ENCODE assay signal across 20 cellular contexts in the genomic region with DNA sequence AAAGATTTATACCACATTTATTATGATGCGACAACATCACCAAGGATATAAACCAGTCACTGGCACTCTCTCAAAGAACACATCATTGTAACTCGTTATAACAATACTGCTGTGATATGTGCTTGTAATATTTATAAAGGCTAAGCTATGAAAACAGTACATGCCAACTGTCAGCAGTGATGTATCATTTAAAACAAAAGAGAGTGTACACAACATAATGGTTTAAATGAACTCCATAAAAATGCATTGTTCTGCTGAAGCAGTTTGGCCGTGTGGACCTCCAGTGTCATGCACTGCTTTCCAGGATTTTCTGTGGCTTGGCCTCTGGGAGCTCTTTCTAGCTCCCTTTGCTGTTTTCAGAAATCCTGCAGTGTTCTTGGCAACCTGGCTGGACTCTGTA.
DNase-seq lines count a peak whose midpoint lies in the region; ATAC-seq and TF ChIP-seq lines count a peak whose summit lies in the region.
"Had no signal": no experiment of that assay in that cellular context is flagged by ENCODE, and none has a peak within 500 bp of the region (broad histone marks: within the 10 kb centered on the region; RNA-seq: fewer than 3 reads in every experiment).

No MANE protein-coding gene starts in this region.

- H3K4me1 Mint-ChIP-seq in activated T-helper 17 cell treated with anti-CD3 and anti-CD28 coated beads, Interleukin-2, amount 50 U/mL, for 72 hours: no peaks in the 10 kb centered on the region

- H3K27me3 Mint-ChIP-seq in activated T-helper 17 cell treated with anti-CD3 and anti-CD28 coated beads, Interleukin-2, amount 50 U/mL, for 72 hours: peaks cover 31% of the 10 kb centered on the region

- H3K9me3 Mint-ChIP-seq in activated T-helper 17 cell treated with anti-CD3 and anti-CD28 coated beads, Interleukin-2, amount 50 U/mL, for 72 hours: no peaks in the 10 kb centered on the region
- H3K9me3 Mint-ChIP-seq: activated naive CD4-positive, alpha-beta T cell treated with anti-CD3 and anti-CD28 coated beads, Interleukin-2, amount 50 U/mL, for 72 hours had no signal

- no peak overlapping the region for H3K4me3 ChIP-seq in fibroblast of pulmonary artery (replicated peaks; ENCODE audit: low read depth, low read length)
- H3K4me3 ChIP-seq: A549, colonic mucosa, gastrocnemius medialis, left lung, neural progenitor cell, SK-N-MC had no signal

- H3K4me3 Mint-ChIP-seq in activated T-helper 17 cell treated with anti-CD3 and anti-CD28 coated beads, Interleukin-2, amount 50 U/mL, for 72 hours: no peak overlapping the region
- H3K4me3 Mint-ChIP-seq: neural progenitor cell had no signal

- peak; percentile 17 for DNase-seq in NCI-H748 (lab: John Stamatoyannopoulos, UW; ENCODE audit: unreplicated experiment)
- no peak for DNase-seq in NCI-H748 treated with DMSO at 0.1 percent for 48 hours (lab: John Stamatoyannopoulos, UW)
- peak; percentile 74 for DNase-seq in NCI-H69 (lab: John Stamatoyannopoulos, UW)
- DNase-seq in fibroblast of pulmonary artery (ENCODE audit: low read depth): peak; percentile 67
- no peak for DNase-seq in DMS114 treated with DMSO at 0.1 percent for 48 hours (lab: John Stamatoyannopoulos, UW; ENCODE audit: unreplicated experiment)
- DNase-seq: brain microvascular endothelial cell; colonic mucosa; gastrocnemius medialis; left lung; NCI-H226; stimulated activated CD4-positive, alpha-beta T cell treated with anti-CD3 and anti-CD28 coated beads, Interleukin-4, amount 100 ng/mL, for 24 hours; T-helper 9 cell had no signal

- TF ChIP-seq CTCF in fibroblast of pulmonary artery (IDR thresholded peaks at IDR 0.05; ENCODE audit: low read length, missing control alignments): no peak

- H3K36me3 Mint-ChIP-seq in activated T-helper 17 cell treated with anti-CD3 and anti-CD28 coated beads, Interleukin-2, amount 50 U/mL, for 72 hours (ENCODE audit: low read depth): no peaks in the 10 kb centered on the region
- H3K36me3 Mint-ChIP-seq: activated naive CD4-positive, alpha-beta T cell treated with anti-CD3 and anti-CD28 coated beads, Interleukin-2, amount 50 U/mL, for 72 hours had no signal

- H3K27ac Mint-ChIP-seq in activated T-helper 17 cell treated with anti-CD3 and anti-CD28 coated beads, Interleukin-2, amount 50 U/mL, for 72 hours: no peak overlapping the region
- H3K27ac Mint-ChIP-seq: activated naive CD4-positive, alpha-beta T cell treated with anti-CD3 and anti-CD28 coated beads, Interleukin-2, amount 50 U/mL, for 72 hours; neural progenitor cell had no signal

- ATAC-seq in activated T-helper 17 cell treated with anti-CD3 and anti-CD28 coated beads, Interleukin-2, amount 50 U/mL, for 72 hours (replicated peaks): no peak
- no peak for ATAC-seq in HG03159 (IDR thresholded peaks at IDR 0.05; ENCODE audit: unreplicated experiment)
- ATAC-seq in GM21825 (IDR thresholded peaks at IDR 0.05; ENCODE audit: unreplicated experiment): no peak
- ATAC-seq: A549; activated CD4-positive, CD25-positive, alpha-beta regulatory T cell treated with anti-CD3 and anti-CD28 coated beads, Interleukin-2, amount 50 U/mL, for 24 hours; activated naive CD4-positive, alpha-beta T cell treated with anti-CD3 and anti-CD28 coated beads, Interleukin-2, amount 50 U/mL, for 72 hours; gastrocnemius medialis; left lung had no signal

Comparison
In these comparisons a context has a peak if more than half of its experiments do, and no peak if none do; other contexts are left out.
1. DNase-seq: peak in NCI-H748 (single experiment), NCI-H69 (single experiment) and fibroblast of pulmonary artery (single experiment); none in NCI-H748 treated with DMSO at 0.1 percent for 48 hours (single experiment) and DMS114 treated with DMSO at 0.1 percent for 48 hours (single experiment).